ENCODE assay signal across 8 cellular contexts in genomic region chr20:38875170-38875993, GRCh38. TPM values are rescaled to one million over a fixed set of nuclear protein-coding genes. Genes with fewer than 3 reads are reported as not detected.
DNase-seq lines count a peak whose midpoint lies in the region; ATAC-seq and TF ChIP-seq lines count a peak whose summit lies in the region.

No MANE protein-coding gene starts in this region.

- no peak overlapping the region for H2BK120ac ChIP-seq in H9 (ENCODE audit: low read depth, low read length, poor library complexity, severe bottlenecking)

- H3K23ac ChIP-seq in H9 (ENCODE audit: insufficient read length, low read depth, low read length), result no peak overlapping the region

- no peaks in the 10 kb centered on the region for H3K23me2 ChIP-seq in H9 (ENCODE audit: insufficient read length, low read depth, low read length, poor library complexity, severe bottlenecking)

- no peaks in the 10 kb centered on the region for H3K79me1 ChIP-seq in H9 (ENCODE audit: insufficient read depth, low read depth, low read length, poor library complexity, severe bottlenecking)

- no peaks in the 10 kb centered on the region for H3K27me3 ChIP-seq in H9 (ENCODE audit: insufficient read depth, low read length)
- H3K27me3 ChIP-seq in muscle layer of duodenum (ENCODE audit: low read depth, low read length), result no peaks in the 10 kb centered on the region

- no peak overlapping the region for H3K9ac ChIP-seq in H9 (ENCODE audit: extremely low read depth, insufficient read length, low read length)

- H3K4me2 ChIP-seq in H9 (ENCODE audit: insufficient read depth, insufficient read length, low read length), result no peak overlapping the region

- no peak overlapping the region for H2BK5ac ChIP-seq in H9 (ENCODE audit: insufficient read length, low read length)

- H4K20me1 ChIP-seq in H9 (ENCODE audit: control insufficient read depth, insufficient read depth, insufficient read length), result no peaks in the 10 kb centered on the region

- H3K4me3 ChIP-seq in NB4 (ENCODE audit: low read depth, low read length) (no peak overlapping the region), muscle layer of duodenum (ENCODE audit: low read depth in 1 of 2, low read length in 2 of 2) (no peak overlapping the region)

- H3K36me3 Mint-ChIP-seq in H9 (ENCODE audit: insufficient read depth in 1 of 3, low read depth in 3 of 3), result no peaks in the 10 kb centered on the region

- peak overlapping the region in 2 of 3 experiments; percentile 49 to 85; a peak in 1 of 7 replicates for H3K27ac Mint-ChIP-seq in H9

- no peak overlapping the region for H3K4ac ChIP-seq in H9 (ENCODE audit: low read depth, low read length)

- no peak overlapping the region for H3K4me3 Mint-ChIP-seq in H9

- H3K4me1 ChIP-seq in H9 (ENCODE audit: insufficient read depth, low read length), result peaks cover 4% of the 10 kb centered on the region; the same call in 1 of the 2 replicates
- H3K4me1 ChIP-seq in muscle layer of duodenum (ENCODE audit: control insufficient read depth in 1 of 2, insufficient read depth in 2 of 2, low read length in 2 of 2), result peaks cover 0 to 7% of the 10 kb centered on the region in 2 donors

- H2BK15ac ChIP-seq in H9 (ENCODE audit: low read depth, low read length), result no peak overlapping the region

- H2AFZ ChIP-seq in H9 (ENCODE audit: low read length), result no peak overlapping the region

- no peak overlapping the region for H4K91ac ChIP-seq in H9 (ENCODE audit: insufficient read length, low read depth, low read length)

- H3K27ac ChIP-seq in H9 (ENCODE audit: insufficient read length, low read depth, low read length) (no peak overlapping the region), muscle layer of duodenum (ENCODE audit: low read length) (peak overlapping the region; percentile 14)

- no peak overlapping the region for H3T11ph ChIP-seq in H9 (ENCODE audit: low read length)

- no peaks in the 10 kb centered on the region for H3K79me2 ChIP-seq in H9 (ENCODE audit: insufficient read depth, low read length)

- H4K5ac ChIP-seq in H9 (ENCODE audit: insufficient read length, low read depth, low read length), result no peak overlapping the region

- intact Hi-C loops in sciatic nerve (cut with DNase I), result no loop called here

- H3K9me3 ChIP-seq in H9 (ENCODE audit: control insufficient read depth, low read depth, low read length), result no peaks in the 10 kb centered on the region
- H3K9me3 ChIP-seq in muscle layer of duodenum (ENCODE audit: control insufficient read depth in 1 of 2, low read length in 2 of 2), result no peaks in the 10 kb centered on the region

- DNase-seq in H9, result no peak
- DNase-seq in NB4 (ENCODE audit: low read depth), result peak; percentile 56
- peak; percentile 20 for DNase-seq in activated gamma-delta T cell (lab: John Stamatoyannopoulos, UW)
- DNase-seq in sciatic nerve (ENCODE audit: low spot score), result no peak
- no peak for DNase-seq in NCI-H526 treated with DMSO at 0.1 percent for 48 hours (lab: John Stamatoyannopoulos, UW)
- no peak for DNase-seq in putamen (ENCODE audit: low spot score)

- no peaks in the 10 kb centered on the region; a peak in 1 of 5 replicates for H3K9me3 Mint-ChIP-seq in H9

- no peak overlapping the region for H2BK12ac ChIP-seq in H9 (ENCODE audit: insufficient read length, low read depth, low read length)

- no peak overlapping the region for H3K56ac ChIP-seq in H9 (ENCODE audit: insufficient read length, low read depth, low read length)

- H3K18ac ChIP-seq in H9 (ENCODE audit: insufficient read length, low read depth, low read length), result no peak overlapping the region

- no CpG with 5 or more reads among the region's 11 CpGs for WGBS in H9 (ENCODE audit: extremely low coverage, insufficient read length, low lambda C conversion rate)

- H2BK20ac ChIP-seq in H9 (ENCODE audit: low read depth, low read length, poor library complexity, severe bottlenecking), result no peak overlapping the region

- peaks cover 27 to 30% of the 10 kb centered on the region in 2 experiments for H3K4me1 Mint-ChIP-seq in H9

- no peak overlapping the region for H4K8ac ChIP-seq in H9 (replicated peaks; ENCODE audit: insufficient read length, low read depth, low read length)

- no peak overlapping the region for H2AK5ac ChIP-seq in H9 (ENCODE audit: insufficient read length, low read length)

- TF ChIP-seq POLR2A in NB4 (IDR thresholded peaks at IDR 0.05; ENCODE audit: extremely low read depth, insufficient read length), result no peak

- no peaks in the 10 kb centered on the region for H3K27me3 Mint-ChIP-seq in H9 (ENCODE audit: low read depth)

- no peak for TF ChIP-seq CTCF in H9 (conservative IDR thresholded peaks at IDR 0.05)
- no peak for TF ChIP-seq CTCF in NB4 (IDR thresholded peaks at IDR 0.05; ENCODE audit: low read depth, low read length)

- H3K14ac ChIP-seq in H9 (ENCODE audit: insufficient read depth, low read length), result no peak overlapping the region

- peak; percentile 58 for ATAC-seq in GM18517 (IDR thresholded peaks at IDR 0.05; ENCODE audit: unreplicated experiment)
- ATAC-seq in sciatic nerve, result no peak

- no peaks in the 10 kb centered on the region for H3K36me3 ChIP-seq in muscle layer of duodenum (ENCODE audit: control insufficient read depth in 1 of 2, insufficient read depth in 2 of 2, low read length in 2 of 2)

RNA-seq across cellular contexts. Expression of gene FAM83D, which starts 50.8 kb away (rescaled TPM):
- total RNA-seq in H9 (2021) (48.1 and 51.6 TPM in 2 replicates), sciatic nerve (0.13 TPM)

Comparison
In these comparisons a context has a peak if more than half of its experiments do, and no peak if none do; other contexts are left out.
1. DNase-seq: peak in NB4 (single experiment) and activated gamma-delta T cell (single experiment); none in H9 (single experiment), sciatic nerve (single experiment), NCI-H526 treated with DMSO at 0.1 percent for 48 hours (single experiment) and putamen (single experiment).
2. RNA of gene FAM83D, which starts 50.8 kb away (total RNA-seq): 48.1 to 51.6 TPM in H9; 0.13 TPM in sciatic nerve (single experiment); every median in the first group is over 10 times any median in the second.